28 cellular contexts compared by ENCODE assay signal in genomic region chr3:112260563-112260962, GRCh38. TPM values are rescaled to one million over a fixed set of nuclear protein-coding genes. Genes with fewer than 3 reads are reported as not detected.
"Had no signal": no experiment of that assay in that cellular context is flagged by ENCODE, and none has a peak within 500 bp of the region (broad histone marks: within the 10 kb centered on the region; RNA-seq: fewer than 3 reads in every experiment).

No MANE protein-coding gene starts in this region.

- H3K4me1 ChIP-seq: SJCRH30 had no signal

- FAIRE-seq: HepG2 had no signal

- H3K9me3 ChIP-seq: MG63, SJCRH30 had no signal

- ATAC-seq: HepG2, Panc1, PC-3, SK-N-SH treated with all-trans-retinoic acid at 6 μM for 48 hours had no signal

- H3K4me3 ChIP-seq: MG63, SJCRH30 had no signal

- H3K36me3 ChIP-seq: MG63, SJCRH30 had no signal

- DNase-seq: IMR-90; Karpas-422; KG1; MG63; NCI-H1092; NCI-H1105 treated with DMSO at 0.1 percent for 48 hours; NCI-H1417 treated with DMSO at 0.1 percent for 48 hours; NCI-H146; NCI-H1694 treated with DMSO at 0.1 percent for 48 hours; NCI-H1930; NCI-H2081; NCI-H2107; NCI-H226; NCI-H446; NCI-H510A; NCI-H524 treated with DMSO at 0.1 percent for 48 hours; NCI-H69; NCI-H774; NK-92 treated with Interleukin-12 subunit alpha and Interleukin-12 subunit beta, amount 100 ng/mL, for 24 hours; PC-3; SHP77; SJCRH30 had no signal

- H3K27ac ChIP-seq: RWPE1, SJCRH30 had no signal

RNA-seq across cellular contexts. Expression of gene SLC9C1, which starts 33.5 kb away (rescaled TPM):
- total RNA-seq: HepG2, HT1080, IMR-90, OCI-LY7, PC-3, SJCRH30 had no signal
- polyA plus RNA-seq: HepG2, IMR-90 had no signal
